In genomic region chr2:13003500-13003899, GRCh38 we compare ENCODE assay signal across 19 cellular contexts.
DNase-seq lines count a peak whose midpoint lies in the region; ATAC-seq and TF ChIP-seq lines count a peak whose summit lies in the region.
"Had no signal": no experiment of that assay in that cellular context is flagged by ENCODE, and none has a peak within 500 bp of the region (broad histone marks: within the 10 kb centered on the region; RNA-seq: fewer than 3 reads in every experiment).

No MANE protein-coding gene starts in this region.

- peak overlapping the region; percentile 25 for H3K4me3 ChIP-seq in adipocyte (ENCODE audit: low read length)
- H3K4me3 ChIP-seq in fibroblast of mammary gland (ENCODE audit: control insufficient read depth, low read depth, low read length), result no peak overlapping the region
- H3K4me3 ChIP-seq: GM23338 had no signal

- no peak for ATAC-seq in GM19397 (IDR thresholded peaks at IDR 0.05; ENCODE audit: unreplicated experiment)
- ATAC-seq: GM23338, HCT116 had no signal

- no peak overlapping the region for H3K9ac ChIP-seq in adipocyte (ENCODE audit: low read length)

- H3K27me3 ChIP-seq in adipocyte (replicated peaks; ENCODE audit: control insufficient read depth, insufficient read depth, low read length), result no peaks in the 10 kb centered on the region

- H3K4me1 ChIP-seq in adipocyte (ENCODE audit: control insufficient read depth, insufficient read depth, low read length), result peaks cover 25% of the 10 kb centered on the region

- H3K36me3 ChIP-seq in adipocyte (ENCODE audit: control insufficient read depth, insufficient read depth, low read length, severe bottlenecking), result no peaks in the 10 kb centered on the region

- no peak for TF ChIP-seq CTCF in fibroblast of mammary gland (conservative IDR thresholded peaks at IDR 0.05; ENCODE audit: control insufficient read depth, insufficient read depth, low read depth, low read length)

- H3K9me3 ChIP-seq in adipocyte (ENCODE audit: control insufficient read depth, low read length), result no peaks in the 10 kb centered on the region

- peak; percentile 68 for DNase-seq in EH (ENCODE audit: low read depth)
- peak; percentile 28 for DNase-seq in adipocyte (ENCODE audit: low read depth)
- DNase-seq in fibroblast of mammary gland (ENCODE audit: low read depth), result peak; percentile 21
- peak; percentile 18 to 45 for DNase-seq in lung microvascular endothelial cell (ENCODE audit: low read depth in 2 of 2)
- DNase-seq in iPS-NIHi11 (ENCODE audit: low spot score), result no peak
- DNase-seq in SKM-1 (lab: John Stamatoyannopoulos, UW; ENCODE audit: unreplicated experiment), result no peak
- no peak for DNase-seq in NCI-H226
- DNase-seq: AML-193, DMS79, NCI-H1105, NCI-H1694, NCI-H2081 treated with DMSO at 0.1 percent for 48 hours, NCI-H510A treated with DMSO at 0.1 percent for 48 hours, NCI-H774, OCI-M1, SIG-M5 had no signal

Comparison
In these comparisons a context has a peak if more than half of its experiments do, and no peak if none do; other contexts are left out.
1. DNase-seq: peak in EH (single experiment), adipocyte (single experiment), fibroblast of mammary gland (single experiment) and lung microvascular endothelial cell (2 of 2); none in iPS-NIHi11 (single experiment), SKM-1 (single experiment) and NCI-H226 (single experiment).